19 cellular contexts compared by ENCODE assay signal in the genomic region with DNA sequence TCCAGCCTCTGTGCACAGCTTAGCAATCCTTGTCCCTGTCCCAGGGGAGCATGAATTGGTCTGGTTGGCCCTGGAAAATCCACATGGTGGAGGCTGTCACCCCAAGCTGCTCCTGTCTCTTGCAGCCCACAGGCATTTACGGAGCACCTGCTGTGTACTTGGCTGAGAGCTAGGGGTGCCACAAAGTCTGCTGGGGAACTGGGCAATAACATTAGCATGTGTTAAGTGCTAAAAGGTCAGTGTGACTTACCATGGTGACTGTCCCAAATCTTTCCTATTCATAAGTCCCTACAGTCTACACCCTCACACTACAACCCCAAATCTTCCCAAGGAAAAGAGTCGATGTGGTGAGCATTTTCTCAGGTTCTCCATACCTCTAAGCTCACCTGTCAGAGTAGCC. TPM values are rescaled to one million over a fixed set of nuclear protein-coding genes. Genes with fewer than 3 reads are reported as not detected.
A peak's percentile ranks its signal among the peaks of the same experiment; 100 is the strongest.
DNase-seq lines count a peak whose midpoint lies in the region; ATAC-seq, FAIRE-seq and TF ChIP-seq lines count a peak whose summit lies in the region.
"Had no signal": no experiment of that assay in that cellular context is flagged by ENCODE, and none has a peak within 500 bp of the region (broad histone marks: within the 10 kb centered on the region; RNA-seq: fewer than 3 reads in every experiment).

No MANE protein-coding gene starts in this region.

- H3K4me3 Mint-ChIP-seq in endothelial cell (ENCODE audit: unreplicated experiment) = no peak overlapping the region
- H3K4me3 Mint-ChIP-seq in activated T-helper 17 cell treated with anti-CD3 and anti-CD28 coated beads, Interleukin-2, amount 50 U/mL, for 72 hours = no peak overlapping the region
- H3K4me3 Mint-ChIP-seq: CD4-positive, alpha-beta T cell; IgD-negative memory B cell had no signal

- ATAC-seq in HG03460 (IDR thresholded peaks at IDR 0.05; ENCODE audit: unreplicated experiment) = no peak
- no peak for ATAC-seq in activated T-helper 17 cell treated with anti-CD3 and anti-CD28 coated beads, Interleukin-2, amount 50 U/mL, for 72 hours (replicated peaks)

- no peaks in the 10 kb centered on the region for H3K27me3 ChIP-seq in BLaER1 treated with 17β-estradiol and CSF1 and Interleukin-3, amounts not matched to agents 10 nM and 100 nM
- H3K27me3 ChIP-seq in keratinocyte (ENCODE audit: control insufficient read depth, extremely low read depth, insufficient read depth, low read length) = no peaks in the 10 kb centered on the region
- H3K27me3 ChIP-seq: Peyer's patch had no signal

- TF ChIP-seq CTCF in HEK293 (tag by site-specific recombination; IDR thresholded peaks at IDR 0.05) = no peak
- no peak for TF ChIP-seq CTCF in coronary artery (IDR thresholded peaks at IDR 0.05)
- no peak for TF ChIP-seq CTCF in keratinocyte (optimal IDR thresholded peaks at IDR 0.05 in 1 of 3, IDR thresholded peaks at IDR 0.05 in 1 of 3, conservative IDR thresholded peaks at IDR 0.05 in 1 of 3; ENCODE audit: extremely low read depth in 1 of 3, insufficient read depth in 2 of 3, low read length in 3 of 3)
- TF ChIP-seq CTCF in endothelial cell (IDR thresholded peaks at IDR 0.05; ENCODE audit: unreplicated experiment) = no peak

- no peak overlapping the region for H2AFZ ChIP-seq in keratinocyte (ENCODE audit: control insufficient read depth, low read length)

- dilution Hi-C loops in keratinocyte (cut with MboI; ENCODE audit: extremely low pct_ligation_motif_present, low sequenced_read_pairs) = no loop called here

- H3K9ac ChIP-seq in BLaER1 treated with 17β-estradiol and CSF1 and Interleukin-3, amounts not matched to agents 10 nM and 100 nM = peak overlapping the region in 2 of 11 experiments; percentile 8 to 58; a peak in 1 of 22 replicates
- H3K9ac ChIP-seq in keratinocyte (ENCODE audit: control insufficient read depth, extremely low read depth, insufficient read depth, low read length) = no peak overlapping the region

- POLR2A ChIA-PET in HEK293 (lab: Yijun Ruan, JAX) = no interaction called here

- peak overlapping the region in 1 of 10 experiments; percentile 20; a peak in 1 of 20 replicates for H3K4me3 ChIP-seq in BLaER1 treated with 17β-estradiol and CSF1 and Interleukin-3, amounts not matched to agents 10 nM and 100 nM
- H3K4me3 ChIP-seq in HEK293 (ENCODE audit: low read depth, low read length) (no peak overlapping the region), coronary artery (no peak overlapping the region), keratinocyte (ENCODE audit: control insufficient read depth in 2 of 3, extremely low read depth in 1 of 3, insufficient read depth in 2 of 3, low read depth in 1 of 3, low read length in 3 of 3) (no peak overlapping the region)
- H3K4me3 ChIP-seq: Peyer's patch had no signal

- peaks cover 0 to 31% (median 8%) of the 10 kb centered on the region in 11 experiments; a peak in 13 of 22 replicates for H3K36me3 ChIP-seq in BLaER1 treated with 17β-estradiol and CSF1 and Interleukin-3, amounts not matched to agents 10 nM and 100 nM
- H3K36me3 ChIP-seq in HEK293 (ENCODE audit: control insufficient read depth in 2 of 2, insufficient read depth in 1 of 2, low read length in 2 of 2) (no peaks in the 10 kb centered on the region), keratinocyte (ENCODE audit: control insufficient read depth in 2 of 2, extremely low read depth in 1 of 2, insufficient read depth in 2 of 2, low read length in 2 of 2) (no peaks in the 10 kb centered on the region)
- H3K36me3 ChIP-seq: Peyer's patch had no signal

- H3K36me3 Mint-ChIP-seq in endothelial cell (ENCODE audit: low read depth, unreplicated experiment) = no peaks in the 10 kb centered on the region
- no peaks in the 10 kb centered on the region for H3K36me3 Mint-ChIP-seq in activated T-helper 17 cell treated with anti-CD3 and anti-CD28 coated beads, Interleukin-2, amount 50 U/mL, for 72 hours (ENCODE audit: low read depth)
- H3K36me3 Mint-ChIP-seq: IgD-negative memory B cell had no signal

- H3K27me3 Mint-ChIP-seq in endothelial cell (ENCODE audit: unreplicated experiment) = peaks cover 1% of the 10 kb centered on the region
- no peaks in the 10 kb centered on the region for H3K27me3 Mint-ChIP-seq in activated T-helper 17 cell treated with anti-CD3 and anti-CD28 coated beads, Interleukin-2, amount 50 U/mL, for 72 hours
- H3K27me3 Mint-ChIP-seq: CD4-positive, alpha-beta T cell; IgD-negative memory B cell had no signal

- H3K4me2 ChIP-seq in BLaER1 treated with 17β-estradiol and CSF1 and Interleukin-3, amounts not matched to agents 10 nM and 100 nM = peak overlapping the region; percentile 3 to 88 (median 68); a peak in 19 of 22 replicates
- no peak overlapping the region for H3K4me2 ChIP-seq in keratinocyte (ENCODE audit: control insufficient read depth, extremely low read depth, insufficient read depth, low read depth, low read length)

- no peaks in the 10 kb centered on the region for H3K9me1 ChIP-seq in keratinocyte (ENCODE audit: control insufficient read depth, extremely low read depth, insufficient read depth, low read length)

- H3K4me1 Mint-ChIP-seq in endothelial cell (ENCODE audit: unreplicated experiment) = peaks cover 9% of the 10 kb centered on the region
- H3K4me1 Mint-ChIP-seq in activated T-helper 17 cell treated with anti-CD3 and anti-CD28 coated beads, Interleukin-2, amount 50 U/mL, for 72 hours = no peaks in the 10 kb centered on the region
- H3K4me1 Mint-ChIP-seq: IgD-negative memory B cell had no signal

- H4K20me1 ChIP-seq in BLaER1 treated with 17β-estradiol and CSF1 and Interleukin-3, amounts not matched to agents 10 nM and 100 nM = no peaks in the 10 kb centered on the region
- no peaks in the 10 kb centered on the region for H4K20me1 ChIP-seq in keratinocyte (ENCODE audit: control insufficient read depth, extremely low read depth, insufficient read depth, low read length)

- FAIRE-seq in keratinocyte (lab: Jason Lieb, UNC) = peak; percentile 67
- FAIRE-seq: GM19239 had no signal

- DNase-seq in coronary artery (ENCODE audit: low spot score) (no peak), keratinocyte (ENCODE audit: low read depth, low spot score) (no peak), NCI-H524 (lab: John Stamatoyannopoulos, UW) (no peak), endothelial cell (ENCODE audit: low spot score) (no peak)
- DNase-seq: CD4-positive, alpha-beta T cell; DMS53; H7; Kasumi-1; MM.1S; NCI-H1092 treated with DMSO at 0.1 percent for 48 hours; NCI-H2081 treated with DMSO at 0.1 percent for 48 hours; NCI-H774; Peyer's patch had no signal

- peaks cover 25 to 65% (median 55%) of the 10 kb centered on the region in 10 experiments for H3K4me1 ChIP-seq in BLaER1 treated with 17β-estradiol and CSF1 and Interleukin-3, amounts not matched to agents 10 nM and 100 nM
- H3K4me1 ChIP-seq in HEK293 (ENCODE audit: control insufficient read depth, insufficient read depth, low read length) (no peaks in the 10 kb centered on the region), keratinocyte (ENCODE audit: control insufficient read depth, extremely low read depth, insufficient read depth, low read length) (peaks cover 45% of the 10 kb centered on the region)
- H3K4me1 ChIP-seq: Peyer's patch had no signal

- peak overlapping the region in 4 of 11 experiments; percentile 56 to 71 (median 65); a peak in 6 of 22 replicates for H3K27ac ChIP-seq in BLaER1 treated with 17β-estradiol and CSF1 and Interleukin-3, amounts not matched to agents 10 nM and 100 nM
- no peak overlapping the region for H3K27ac ChIP-seq in HEK293 (ENCODE audit: extremely low read depth, low read depth, low read length)
- peak overlapping the region; percentile 33 to 52 for H3K27ac ChIP-seq in coronary artery
- peak overlapping the region; percentile 32 for H3K27ac ChIP-seq in keratinocyte (ENCODE audit: control insufficient read depth, insufficient read depth, low read length)
- H3K27ac ChIP-seq: Peyer's patch had no signal

- H3K9me3 Mint-ChIP-seq in endothelial cell (ENCODE audit: unreplicated experiment) = no peaks in the 10 kb centered on the region
- no peaks in the 10 kb centered on the region for H3K9me3 Mint-ChIP-seq in activated T-helper 17 cell treated with anti-CD3 and anti-CD28 coated beads, Interleukin-2, amount 50 U/mL, for 72 hours
- H3K9me3 Mint-ChIP-seq: CD4-positive, alpha-beta T cell; IgD-negative memory B cell had no signal

- H3K27ac Mint-ChIP-seq in endothelial cell (ENCODE audit: unreplicated experiment) = no peak overlapping the region
- no peak overlapping the region for H3K27ac Mint-ChIP-seq in activated T-helper 17 cell treated with anti-CD3 and anti-CD28 coated beads, Interleukin-2, amount 50 U/mL, for 72 hours
- H3K27ac Mint-ChIP-seq: CD4-positive, alpha-beta T cell; IgD-negative memory B cell had no signal

- CTCF ChIA-PET in HEK293 (lab: Yijun Ruan, JAX) = no interaction called here

- H3K79me2 ChIP-seq in keratinocyte (ENCODE audit: control insufficient read depth, insufficient read depth, low read length) = no peaks in the 10 kb centered on the region

- H3K9me3 ChIP-seq in BLaER1 treated with 17β-estradiol and CSF1 and Interleukin-3, amounts not matched to agents 10 nM and 100 nM (replicated peaks in 1 of 11) = no peaks in the 10 kb centered on the region
- H3K9me3 ChIP-seq in HEK293 (ENCODE audit: control insufficient read depth, insufficient read depth, low read depth, low read length) = no peaks in the 10 kb centered on the region
- no peaks in the 10 kb centered on the region for H3K9me3 ChIP-seq in keratinocyte (ENCODE audit: control insufficient read depth, low read depth, low read length)
- H3K9me3 ChIP-seq: Peyer's patch had no signal

RNA-seq across cellular contexts. Expression of gene ARTN, which starts 53.6 kb away (rescaled TPM):
- polyA plus RNA-seq in keratinocyte = 27.2 to 49.5 TPM (median 36.0 TPM) in 3 replicates
- polyA plus RNA-seq in keratinocyte (2011; ENCODE audit: low read depth) = 8.9 TPM
- polyA plus RNA-seq in keratinocyte (2011; cell fraction: cytosol; rRNA removed) = 16.7 and 46.2 TPM in 2 replicates
- 106 and 145 TPM in 2 replicates for polyA plus RNA-seq in keratinocyte (2011; cell fraction: nucleus; rRNA removed)
- polyA plus RNA-seq in keratinocyte (2012; ENCODE audit: low replicate concordance) = 37.6 and 101 TPM in 2 replicates
- polyA minus RNA-seq in keratinocyte = 15.1 to 47.6 TPM (median 17.2 TPM) in 3 replicates
- 62.5 TPM for polyA minus RNA-seq in keratinocyte (2011; cell fraction: cytosol; rRNA and poly(A)+ RNA removed)
- 36.9 and 48.7 TPM in 2 replicates for polyA minus RNA-seq in keratinocyte (2011; cell fraction: nucleus; rRNA and poly(A)+ RNA removed)
- 0.67 TPM for total RNA-seq in endothelial cell (ENCODE audit: unreplicated experiment)
- total RNA-seq in activated T-helper 17 cell treated with anti-CD3 and anti-CD28 coated beads, Interleukin-2, amount 50 U/mL, for 72 hours = under 1 TPM in 1 of 2 donors, not detected in 1; 0.32 TPM
- polyA plus RNA-seq: IgD-negative memory B cell had no signal
